Comparison of ENCODE assay signal across 10 cellular contexts in the genomic region with DNA sequence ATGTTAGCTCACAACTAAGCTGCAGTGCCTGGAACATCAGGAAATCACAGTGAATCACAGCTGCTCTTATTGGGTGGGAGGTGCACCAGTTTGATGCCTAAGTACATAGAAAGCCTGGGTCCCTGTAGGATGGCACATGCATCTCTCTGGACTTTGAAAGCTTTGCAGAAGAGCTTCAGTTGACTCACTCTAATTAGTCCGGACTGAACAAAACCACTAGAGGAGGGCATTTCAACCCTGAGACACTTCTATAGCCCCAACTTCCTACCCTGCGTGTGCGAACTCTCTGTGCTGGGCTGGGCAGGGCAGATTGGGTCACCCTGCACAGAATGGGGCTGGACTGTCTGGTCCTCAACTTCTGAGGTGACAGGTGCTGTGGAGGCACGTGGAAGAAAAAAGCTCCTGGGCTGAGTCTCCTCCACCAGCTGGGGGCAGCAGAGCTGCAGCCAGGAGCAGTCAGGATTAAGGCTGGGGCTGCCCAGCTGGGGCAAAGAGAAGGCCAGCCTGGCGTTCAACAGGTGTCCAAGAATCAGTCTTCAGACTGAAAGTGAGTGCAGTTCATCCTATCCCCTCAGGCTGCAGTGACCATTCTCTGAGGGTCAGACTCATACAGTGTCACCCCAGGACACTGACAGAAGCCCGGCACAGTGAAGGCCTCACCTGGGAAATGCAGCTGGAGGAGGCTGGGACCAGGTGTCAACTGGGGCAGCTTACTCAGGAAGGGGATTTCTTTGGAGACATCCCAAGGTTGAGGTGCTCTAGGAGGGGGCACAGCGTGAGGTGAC. TPM values are rescaled to one million over a fixed set of nuclear protein-coding genes. Genes with fewer than 3 reads are reported as not detected.
A peak's percentile ranks its signal among the peaks of the same experiment; 100 is the strongest.
DNase-seq lines count a peak whose midpoint lies in the region; ATAC-seq and TF ChIP-seq lines count a peak whose summit lies in the region.
"Had no signal": no experiment of that assay in that cellular context is flagged by ENCODE, and none has a peak within 500 bp of the region (broad histone marks: within the 10 kb centered on the region; RNA-seq: fewer than 3 reads in every experiment).

No MANE protein-coding gene starts in this region.

- intact Hi-C loops in left lung (cut with DNase I) = no loop called here

- no peaks in the 10 kb centered on the region for H3K36me3 ChIP-seq in left lung

- H3K27me3 ChIP-seq in HL-60 (ENCODE audit: insufficient read depth, poor library complexity, severe bottlenecking) (no peaks in the 10 kb centered on the region), left lung (no peaks in the 10 kb centered on the region)

- H3K4me3 ChIP-seq in HL-60 (replicated peaks; ENCODE audit: insufficient read depth, low read length) (no peak overlapping the region), left lung (no peak overlapping the region)

- DNase-seq in NCI-H2107 treated with DMSO at 0.1 percent for 48 hours (lab: John Stamatoyannopoulos, UW; ENCODE audit: unreplicated experiment) (peak; percentile 5), NCI-H2107 (lab: John Stamatoyannopoulos, UW) (no peak), HL-60 (ENCODE audit: low read depth in 1 of 2, low spot score in 1 of 2) (peak in 1 of 2 experiments; percentile 35), left lung (peak in 1 of 2 donors; percentile 47)
- DNase-seq in effector CD4-positive, alpha-beta T cell = no peak

- H3K27ac ChIP-seq in HL-60 (replicated peaks) (no peak overlapping the region), left lung (no peak overlapping the region)

- no peaks in the 10 kb centered on the region for H3K9me3 Mint-ChIP-seq in activated T-helper 17 cell treated with anti-CD3 and anti-CD28 coated beads, Interleukin-2, amount 50 U/mL, for 72 hours
- H3K9me3 Mint-ChIP-seq: CD4-positive, CD25-positive, alpha-beta regulatory T cell had no signal

- H3K4me3 Mint-ChIP-seq in activated T-helper 17 cell treated with anti-CD3 and anti-CD28 coated beads, Interleukin-2, amount 50 U/mL, for 72 hours = no peak overlapping the region
- H3K4me3 Mint-ChIP-seq: CD4-positive, CD25-positive, alpha-beta regulatory T cell had no signal

- peak; percentile 40 for ATAC-seq in activated T-helper 17 cell treated with anti-CD3 and anti-CD28 coated beads, Interleukin-2, amount 50 U/mL, for 72 hours (replicated peaks)
- peak; percentile 97 for ATAC-seq in left lung
- no peak for ATAC-seq in HG03378 (IDR thresholded peaks at IDR 0.05; ENCODE audit: unreplicated experiment)
- no peak for ATAC-seq in GM18519 (IDR thresholded peaks at IDR 0.05; ENCODE audit: low FRiP score, unreplicated experiment)

- no peaks in the 10 kb centered on the region for H3K4me1 Mint-ChIP-seq in activated T-helper 17 cell treated with anti-CD3 and anti-CD28 coated beads, Interleukin-2, amount 50 U/mL, for 72 hours
- H3K4me1 Mint-ChIP-seq: CD4-positive, CD25-positive, alpha-beta regulatory T cell had no signal

- TF ChIP-seq CTCF in HL-60 (IDR thresholded peaks at IDR 0.05; ENCODE audit: insufficient read depth, low read length) (peak; percentile 55), left lung (IDR thresholded peaks at IDR 0.05) (peak; percentile 41 to 56)

- peaks cover 0 to 4% of the 10 kb centered on the region in 2 donors for H3K9me3 ChIP-seq in left lung

- H3K36me3 Mint-ChIP-seq in activated T-helper 17 cell treated with anti-CD3 and anti-CD28 coated beads, Interleukin-2, amount 50 U/mL, for 72 hours (ENCODE audit: low read depth) = no peaks in the 10 kb centered on the region
- H3K36me3 Mint-ChIP-seq: CD4-positive, CD25-positive, alpha-beta regulatory T cell had no signal

- H3K4me1 ChIP-seq in left lung = no peaks in the 10 kb centered on the region

- H3K27me3 Mint-ChIP-seq in activated T-helper 17 cell treated with anti-CD3 and anti-CD28 coated beads, Interleukin-2, amount 50 U/mL, for 72 hours = peaks cover 9% of the 10 kb centered on the region

- H3K27ac Mint-ChIP-seq in activated T-helper 17 cell treated with anti-CD3 and anti-CD28 coated beads, Interleukin-2, amount 50 U/mL, for 72 hours = no peak overlapping the region

RNA-seq across cellular contexts. Expression of gene GGTLC2, which starts 22.1 kb away (rescaled TPM):
- total RNA-seq in activated T-helper 17 cell treated with anti-CD3 and anti-CD28 coated beads, Interleukin-2, amount 50 U/mL, for 72 hours = not detected
- total RNA-seq in left lung = under 1 TPM; 0.47 to 0.55 TPM
- total RNA-seq: CD4-positive, CD25-positive, alpha-beta regulatory T cell; T-helper 2 cell treated with Interferon-gamma antibody and Interleukin-4, amounts not matched to agents 100 ng/mL and 5 ng/mL, for 36 hours had no signal

Comparison
In these comparisons a context has a peak if more than half of its experiments do, and no peak if none do; other contexts are left out.
1. ATAC-seq: peak in activated T-helper 17 cell treated with anti-CD3 and anti-CD28 coated beads, Interleukin-2, amount 50 U/mL, for 72 hours (single experiment) and left lung (single experiment); none in HG03378 (single experiment) and GM18519 (single experiment).